In genomic region chr3:13866406-13866965, GRCh38 we compare ENCODE assay signal across 9 cellular contexts. TPM values are rescaled to one million over a fixed set of nuclear protein-coding genes. Genes with fewer than 3 reads are reported as not detected.
DNase-seq lines count a peak whose midpoint lies in the region; ATAC-seq and TF ChIP-seq lines count a peak whose summit lies in the region.
"Had no signal": no experiment of that assay in that cellular context is flagged by ENCODE, and none has a peak within 500 bp of the region (broad histone marks: within the 10 kb centered on the region; RNA-seq: fewer than 3 reads in every experiment).

No MANE protein-coding gene starts in this region.

- H3K27ac Mint-ChIP-seq in stimulated activated naive CD8-positive, alpha-beta T cell treated with anti-CD3 and anti-CD28 coated beads, Interleukin-15, amount 100 ng/mL, for 72 hours: peak overlapping the region; percentile 16 to 87
- no peak overlapping the region for H3K27ac Mint-ChIP-seq in HFFc6

- no peak overlapping the region for H3K4me3 ChIP-seq in effector memory CD4-positive, alpha-beta T cell (ENCODE audit: insufficient read depth, low read depth, low read length, poor library complexity, severe bottlenecking)

- no peaks in the 10 kb centered on the region for H3K27me3 ChIP-seq in effector memory CD4-positive, alpha-beta T cell (replicated peaks; ENCODE audit: control insufficient read depth, insufficient read depth, low read length, poor library complexity, severe bottlenecking)

- peak overlapping the region; percentile 74 for H3K27ac ChIP-seq in effector memory CD4-positive, alpha-beta T cell (ENCODE audit: insufficient read depth, low read length, poor library complexity, severe bottlenecking)

- H3K27me3 Mint-ChIP-seq in stimulated activated naive CD8-positive, alpha-beta T cell treated with anti-CD3 and anti-CD28 coated beads, Interleukin-15, amount 100 ng/mL, for 72 hours: no peaks in the 10 kb centered on the region
- peaks cover 24% of the 10 kb centered on the region for H3K27me3 Mint-ChIP-seq in HFFc6 (ENCODE audit: insufficient read depth)

- peaks cover 52% of the 10 kb centered on the region for H3K4me1 ChIP-seq in effector memory CD4-positive, alpha-beta T cell (ENCODE audit: control insufficient read depth, insufficient read depth, low read length, poor library complexity, severe bottlenecking)

- no peaks in the 10 kb centered on the region for H3K9me3 Mint-ChIP-seq in stimulated activated naive CD8-positive, alpha-beta T cell treated with anti-CD3 and anti-CD28 coated beads, Interleukin-15, amount 100 ng/mL, for 72 hours
- H3K9me3 Mint-ChIP-seq in HFFc6: peaks cover 2% of the 10 kb centered on the region; the same call in 1 of the 2 replicates

- DNase-seq in NCI-H748 (lab: John Stamatoyannopoulos, UW; ENCODE audit: unreplicated experiment): peak; percentile 31
- DNase-seq in NCI-H748 treated with DMSO at 0.1 percent for 48 hours (lab: John Stamatoyannopoulos, UW): no peak
- peak; percentile 38 for DNase-seq in activated T-cell treated with anti-CD3 and anti-CD28 coated beads for 24 hours (ENCODE audit: low read depth)
- DNase-seq in effector memory CD4-positive, alpha-beta T cell: peak in 2 of 3 donors; percentile 39 to 65
- peak; percentile 40 to 70 for DNase-seq in stimulated activated naive CD8-positive, alpha-beta T cell treated with anti-CD3 and anti-CD28 coated beads, Interleukin-15, amount 100 ng/mL, for 72 hours
- no peak for DNase-seq in HFFc6
- DNase-seq: Karpas-422 had no signal

- peak; percentile 86 for ATAC-seq in stimulated activated naive CD8-positive, alpha-beta T cell treated with anti-CD3 and anti-CD28 coated beads, Interleukin-15, amount 100 ng/mL, for 72 hours
- ATAC-seq in HG02870 (IDR thresholded peaks at IDR 0.05; ENCODE audit: unreplicated experiment) (no peak), GM21576 (IDR thresholded peaks at IDR 0.05; ENCODE audit: unreplicated experiment) (no peak)

- H3K9me3 ChIP-seq in effector memory CD4-positive, alpha-beta T cell (ENCODE audit: control insufficient read depth, low read length): no peaks in the 10 kb centered on the region

- no peaks in the 10 kb centered on the region for H3K36me3 Mint-ChIP-seq in HFFc6 (ENCODE audit: low read depth)

- H3K4me3 Mint-ChIP-seq in stimulated activated naive CD8-positive, alpha-beta T cell treated with anti-CD3 and anti-CD28 coated beads, Interleukin-15, amount 100 ng/mL, for 72 hours: peak overlapping the region; percentile 48 to 53
- H3K4me3 Mint-ChIP-seq in HFFc6: no peak overlapping the region

- peaks cover 16% of the 10 kb centered on the region for H3K36me3 ChIP-seq in effector memory CD4-positive, alpha-beta T cell (ENCODE audit: control insufficient read depth, insufficient read depth, low read length)

- TF ChIP-seq CTCF in HFFc6 (IDR thresholded peaks at IDR 0.05): no peak

- peaks cover 48% of the 10 kb centered on the region for H3K4me1 Mint-ChIP-seq in stimulated activated naive CD8-positive, alpha-beta T cell treated with anti-CD3 and anti-CD28 coated beads, Interleukin-15, amount 100 ng/mL, for 72 hours
- no peaks in the 10 kb centered on the region for H3K4me1 Mint-ChIP-seq in HFFc6 (ENCODE audit: low read depth)

RNA-seq across cellular contexts. Expression of gene WNT7A, which starts 13.4 kb away (rescaled TPM):
- total RNA-seq in HFFc6 (2021; fragmentation: NEBNext Ultra II Directional; extraction: Animal tissue kit (Norgen Biotek cat#: 25700)): not detected

Comparison
In these comparisons a context has a peak if more than half of its experiments do, and no peak if none do; other contexts are left out.
1. DNase-seq: peak in NCI-H748 (single experiment), activated T-cell treated with anti-CD3 and anti-CD28 coated beads for 24 hours (single experiment), effector memory CD4-positive, alpha-beta T cell (2 of 3) and stimulated activated naive CD8-positive, alpha-beta T cell treated with anti-CD3 and anti-CD28 coated beads, Interleukin-15, amount 100 ng/mL, for 72 hours (2 of 2); none in NCI-H748 treated with DMSO at 0.1 percent for 48 hours (single experiment) and HFFc6 (single experiment).